ENCODE assay signal across 1 cellular context in the genomic region with DNA sequence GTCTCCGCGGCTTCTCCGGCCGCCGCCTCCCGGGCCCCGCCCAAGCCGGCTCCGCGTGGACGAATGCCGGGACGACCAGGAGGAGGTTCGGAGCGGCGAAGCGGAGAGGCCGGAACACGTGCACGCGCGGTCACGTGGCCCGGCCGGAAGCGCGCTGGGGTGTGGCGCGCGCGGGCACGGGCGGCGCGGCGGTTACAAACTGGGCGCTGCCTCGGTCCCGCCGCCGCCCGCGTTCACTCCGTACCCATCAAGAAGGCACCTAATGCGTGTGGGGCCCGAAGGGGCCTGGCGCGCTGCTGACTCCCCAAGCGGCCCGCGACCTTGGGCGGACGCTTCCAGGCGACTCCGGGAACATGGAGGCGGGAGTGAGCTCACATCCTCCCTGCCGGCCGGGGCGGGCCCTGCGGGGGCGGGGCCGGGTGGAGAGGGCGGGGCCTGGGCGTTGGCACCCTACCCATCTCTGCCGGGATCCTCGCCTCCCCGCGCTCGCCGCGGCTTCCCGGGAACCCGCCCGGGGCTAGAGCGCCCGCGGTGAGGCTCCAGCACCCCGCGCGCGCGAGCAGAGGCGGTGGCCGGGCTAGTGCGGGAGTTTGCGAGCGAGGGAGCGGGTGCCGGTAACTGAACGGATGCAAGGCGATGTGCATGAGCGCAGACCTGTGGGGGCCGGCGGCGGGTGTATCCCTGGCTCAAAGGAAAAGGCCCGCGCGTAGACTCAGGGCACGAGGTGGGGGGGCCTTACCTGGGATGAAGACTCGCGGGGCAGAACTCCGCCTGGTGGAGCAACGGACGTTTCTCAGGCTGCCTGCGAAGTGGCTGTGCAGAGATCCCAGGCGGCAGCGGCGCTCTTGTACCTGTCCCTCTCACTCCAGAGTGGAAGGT.
TF ChIP-seq lines count a peak whose summit lies in the region.

A gene (minus strand): TSS at position 367 of the 879 bp plus-strand sequence. CDS start 424 bp downstream, outside the sequence.

TF ChIP-seq in HEK293, 187 proteins besides CTCF, POLR2A, EP300 and RAD21 (continued from another document):
- TF ChIP-seq ZBTB20 (tag by site-specific recombination; IDR thresholded peaks at IDR 0.05), result peak; percentile 49; the same call in 1 of the 2 replicates
- TF ChIP-seq ZBTB17 (tag by site-specific recombination; IDR thresholded peaks at IDR 0.05), result peak; percentile 32; the same call in 1 of the 2 replicates
- peak; percentile 94 for TF ChIP-seq KLF8 (tag by site-specific recombination; IDR thresholded peaks at IDR 0.05)
- TF ChIP-seq, protein P1, sequence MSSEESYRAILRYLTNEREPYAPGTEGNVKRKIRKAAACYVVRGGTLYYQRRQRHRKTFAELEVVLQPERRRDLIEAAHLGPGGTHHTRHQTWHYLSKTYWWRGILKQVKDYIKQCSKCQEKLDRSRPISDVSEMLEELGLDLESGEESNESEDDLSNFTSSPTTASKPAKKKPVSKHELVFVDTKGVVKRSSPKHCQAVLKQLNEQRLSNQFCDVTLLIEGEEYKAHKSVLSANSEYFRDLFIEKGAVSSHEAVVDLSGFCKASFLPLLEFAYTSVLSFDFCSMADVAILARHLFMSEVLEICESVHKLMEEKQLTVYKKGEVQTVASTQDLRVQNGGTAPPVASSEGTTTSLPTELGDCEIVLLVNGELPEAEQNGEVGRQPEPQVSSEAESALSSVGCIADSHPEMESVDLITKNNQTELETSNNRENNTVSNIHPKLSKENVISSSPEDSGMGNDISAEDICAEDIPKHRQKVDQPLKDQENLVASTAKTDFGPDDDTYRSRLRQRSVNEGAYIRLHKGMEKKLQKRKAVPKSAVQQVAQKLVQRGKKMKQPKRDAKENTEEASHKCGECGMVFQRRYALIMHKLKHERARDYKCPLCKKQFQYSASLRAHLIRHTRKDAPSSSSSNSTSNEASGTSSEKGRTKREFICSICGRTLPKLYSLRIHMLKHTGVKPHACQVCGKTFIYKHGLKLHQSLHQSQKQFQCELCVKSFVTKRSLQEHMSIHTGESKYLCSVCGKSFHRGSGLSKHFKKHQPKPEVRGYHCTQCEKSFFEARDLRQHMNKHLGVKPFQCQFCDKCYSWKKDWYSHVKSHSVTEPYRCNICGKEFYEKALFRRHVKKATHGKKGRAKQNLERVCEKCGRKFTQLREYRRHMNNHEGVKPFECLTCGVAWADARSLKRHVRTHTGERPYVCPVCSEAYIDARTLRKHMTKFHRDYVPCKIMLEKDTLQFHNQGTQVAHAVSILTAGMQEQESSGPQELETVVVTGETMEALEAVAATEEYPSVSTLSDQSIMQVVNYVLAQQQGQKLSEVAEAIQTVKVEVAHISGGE (tag by site-specific recombination; conservative IDR thresholded peaks at IDR 0.05; ENCODE audit: low read depth), result peak; percentile 76
- TF ChIP-seq ZXDB (tag by site-specific recombination; IDR thresholded peaks at IDR 0.05), result 0 out of 2 replicates have a peak, but pooled peaks have one; percentile 55
- TF ChIP-seq ZNF157 (tag by site-specific recombination; IDR thresholded peaks at IDR 0.05), result no peak
- TF ChIP-seq ZNF175 (tag by site-specific recombination; IDR thresholded peaks at IDR 0.05), result no peak
- TF ChIP-seq, protein P2, sequence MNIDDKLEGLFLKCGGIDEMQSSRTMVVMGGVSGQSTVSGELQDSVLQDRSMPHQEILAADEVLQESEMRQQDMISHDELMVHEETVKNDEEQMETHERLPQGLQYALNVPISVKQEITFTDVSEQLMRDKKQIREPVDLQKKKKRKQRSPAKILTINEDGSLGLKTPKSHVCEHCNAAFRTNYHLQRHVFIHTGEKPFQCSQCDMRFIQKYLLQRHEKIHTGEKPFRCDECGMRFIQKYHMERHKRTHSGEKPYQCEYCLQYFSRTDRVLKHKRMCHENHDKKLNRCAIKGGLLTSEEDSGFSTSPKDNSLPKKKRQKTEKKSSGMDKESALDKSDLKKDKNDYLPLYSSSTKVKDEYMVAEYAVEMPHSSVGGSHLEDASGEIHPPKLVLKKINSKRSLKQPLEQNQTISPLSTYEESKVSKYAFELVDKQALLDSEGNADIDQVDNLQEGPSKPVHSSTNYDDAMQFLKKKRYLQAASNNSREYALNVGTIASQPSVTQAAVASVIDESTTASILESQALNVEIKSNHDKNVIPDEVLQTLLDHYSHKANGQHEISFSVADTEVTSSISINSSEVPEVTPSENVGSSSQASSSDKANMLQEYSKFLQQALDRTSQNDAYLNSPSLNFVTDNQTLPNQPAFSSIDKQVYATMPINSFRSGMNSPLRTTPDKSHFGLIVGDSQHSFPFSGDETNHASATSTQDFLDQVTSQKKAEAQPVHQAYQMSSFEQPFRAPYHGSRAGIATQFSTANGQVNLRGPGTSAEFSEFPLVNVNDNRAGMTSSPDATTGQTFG (tag by site-specific recombination; IDR thresholded peaks at IDR 0.05; ENCODE audit: borderline replicate concordance), result no peak
- TF ChIP-seq, protein P3, sequence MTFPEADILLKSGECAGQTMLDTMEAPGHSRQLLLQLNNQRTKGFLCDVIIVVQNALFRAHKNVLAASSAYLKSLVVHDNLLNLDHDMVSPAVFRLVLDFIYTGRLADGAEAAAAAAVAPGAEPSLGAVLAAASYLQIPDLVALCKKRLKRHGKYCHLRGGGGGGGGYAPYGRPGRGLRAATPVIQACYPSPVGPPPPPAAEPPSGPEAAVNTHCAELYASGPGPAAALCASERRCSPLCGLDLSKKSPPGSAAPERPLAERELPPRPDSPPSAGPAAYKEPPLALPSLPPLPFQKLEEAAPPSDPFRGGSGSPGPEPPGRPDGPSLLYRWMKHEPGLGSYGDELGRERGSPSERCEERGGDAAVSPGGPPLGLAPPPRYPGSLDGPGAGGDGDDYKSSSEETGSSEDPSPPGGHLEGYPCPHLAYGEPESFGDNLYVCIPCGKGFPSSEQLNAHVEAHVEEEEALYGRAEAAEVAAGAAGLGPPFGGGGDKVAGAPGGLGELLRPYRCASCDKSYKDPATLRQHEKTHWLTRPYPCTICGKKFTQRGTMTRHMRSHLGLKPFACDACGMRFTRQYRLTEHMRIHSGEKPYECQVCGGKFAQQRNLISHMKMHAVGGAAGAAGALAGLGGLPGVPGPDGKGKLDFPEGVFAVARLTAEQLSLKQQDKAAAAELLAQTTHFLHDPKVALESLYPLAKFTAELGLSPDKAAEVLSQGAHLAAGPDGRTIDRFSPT (tag by site-specific recombination; IDR thresholded peaks at IDR 0.05), result peak; percentile 85
- no peak for TF ChIP-seq TRIM28 (IDR thresholded peaks at IDR 0.05; ENCODE audit: borderline replicate concordance, low read length)
